ENCODE assay signal across 8 cellular contexts in genomic region chrX:153927936-153928760, GRCh38. TPM values are rescaled to one million over a fixed set of nuclear protein-coding genes. Genes with fewer than 3 reads are reported as not detected.
DNase-seq lines count a peak whose midpoint lies in the region; ATAC-seq, FAIRE-seq and TF ChIP-seq lines count a peak whose summit lies in the region.

No MANE protein-coding gene starts in this region.

- peak overlapping the region; percentile 96 for H4K8ac ChIP-seq in trophoblast cell (ENCODE audit: low read depth, low read length)

- no peak overlapping the region for H2BK12ac ChIP-seq in trophoblast cell (ENCODE audit: low read length)

- in situ Hi-C loops in transverse colon (cut with MboI; ENCODE audit: low pct_ligation_motif_present in 1 of 4, low pct_unique_long_range_greater_than_20kb in 1 of 4, low sequenced_read_pairs in 3 of 4) = loop anchor here in 1 of 4 donors (25.0 kb wide), 2 partner anchors 141 to 966 kb away; partner anchors contain the start of genes IDH3G, SRPK3 and SSR4

- ATAC-seq in HG02840 (IDR thresholded peaks at IDR 0.05; ENCODE audit: low FRiP score, unreplicated experiment) = peak; percentile 60

- peaks cover 7% of the 10 kb centered on the region for H3K79me1 ChIP-seq in trophoblast cell (ENCODE audit: low read length)

- peak overlapping the region; percentile 99 for H2AK5ac ChIP-seq in trophoblast cell (ENCODE audit: low read length)

- H3K4me2 ChIP-seq in trophoblast cell (ENCODE audit: low read length) = peak overlapping the region; percentile 90

- intact Hi-C loops in cardiac septum (cut with DNase I) (loop anchor here (1.0 kb wide), 1 partner anchor 134 kb away; the partner anchor contains the start of genes IDH3G and SSR4), transverse colon (cut with DNase I; ENCODE audit: low total_unique reads) (no loop called here)

- H3K23ac ChIP-seq in trophoblast cell (ENCODE audit: low read length) = no peak overlapping the region

- H2BK5ac ChIP-seq in trophoblast cell (ENCODE audit: low read depth, low read length, poor library complexity) = peak overlapping the region; percentile 34

- H3K4ac ChIP-seq in trophoblast cell (ENCODE audit: low read depth, low read length) = peak overlapping the region; percentile 63

- peak; percentile 99 for DNase-seq in GM12892 (ENCODE audit: insufficient read length)
- peak; percentile 99 for DNase-seq in NCI-H1436 (lab: John Stamatoyannopoulos, UW)
- peak; percentile 98 for DNase-seq in SW480 (ENCODE audit: low spot score)
- peak; percentile 98 for DNase-seq in cardiac septum (ENCODE audit: low spot score)
- peak; percentile 94 to 98 for DNase-seq in trophoblast cell
- peak; percentile 96 for DNase-seq in transverse colon

- FAIRE-seq in GM12892 (lab: Jason Lieb, UNC) = peak; percentile 100

- no peaks in the 10 kb centered on the region for H3K9me3 ChIP-seq in trophoblast cell (ENCODE audit: insufficient read depth, low read depth, low read length)
- no peaks in the 10 kb centered on the region for H3K9me3 ChIP-seq in transverse colon

- H3K27me3 ChIP-seq in trophoblast cell (ENCODE audit: insufficient read depth, low read length) = no peaks in the 10 kb centered on the region
- H3K27me3 ChIP-seq in transverse colon = no peaks in the 10 kb centered on the region

- peak overlapping the region; percentile 97 for H4K12ac ChIP-seq in trophoblast cell (ENCODE audit: low read depth, low read length)

- TF ChIP-seq POLR2A in GM12892 (IDR thresholded peaks at IDR 0.05; ENCODE audit: low read depth, low read length) (peak; percentile 70), transverse colon (IDR thresholded peaks at IDR 0.05) (peak; percentile 65)

- H3K27ac ChIP-seq in adipose tissue (ENCODE audit: low read depth, low read length) (peak overlapping the region; percentile 49), trophoblast cell (ENCODE audit: low read depth, low read length) (peak overlapping the region; percentile 94), transverse colon (peak overlapping the region; percentile 96 to 99 (median 98))

- H3K36me3 ChIP-seq in trophoblast cell (ENCODE audit: control insufficient read depth in 1 of 2, insufficient read depth in 2 of 2, low read length in 2 of 2) = peaks cover 36 to 37% of the 10 kb centered on the region in 2 experiments
- no peaks in the 10 kb centered on the region for H3K36me3 ChIP-seq in transverse colon

- peak overlapping the region; percentile 59 for H2AFZ ChIP-seq in trophoblast cell (ENCODE audit: insufficient read depth, low read length, poor library complexity)

- H3K18ac ChIP-seq in trophoblast cell (ENCODE audit: low read length) = peak overlapping the region; percentile 42

- H3K14ac ChIP-seq in trophoblast cell (ENCODE audit: low read length) = peak overlapping the region; percentile 75

- H4K91ac ChIP-seq in trophoblast cell (ENCODE audit: low read depth, low read length) = peak overlapping the region; percentile 95

- no peak for TF ChIP-seq CTCF in transverse colon (IDR thresholded peaks at IDR 0.05)

- no peak for TF ChIP-seq EP300 in transverse colon (IDR thresholded peaks at IDR 0.05; ENCODE audit: low read depth)

- H2BK120ac ChIP-seq in trophoblast cell (ENCODE audit: insufficient read depth, low read length, poor library complexity) = peak overlapping the region; percentile 65

- H3K4me1 ChIP-seq in trophoblast cell (ENCODE audit: control insufficient read depth in 1 of 2, insufficient read depth in 2 of 2, low read length in 2 of 2) (peaks cover 12 to 22% of the 10 kb centered on the region in 2 experiments), transverse colon (peaks cover 7 to 26% (median 16%) of the 10 kb centered on the region in 4 donors)

- H3K4me3 ChIP-seq in trophoblast cell (ENCODE audit: low read depth, low read length) (peak overlapping the region; percentile 76), transverse colon (peak overlapping the region; percentile 52 to 63 (median 53))

- WGBS in adipose tissue, 3 donors = 0 to 11% (median 0%) methylated on average over 24 to 76 of the region's 76 CpGs
- WGBS in trophoblast cell (ENCODE audit: extremely low coverage, insufficient coverage, insufficient read length) = no CpG with 5 or more reads among the region's 76 CpGs
- WGBS in transverse colon (ENCODE audit: low coverage in 1 of 2), 2 donors = 43% methylated on average over 60 of the region's 76 CpGs; no CpG with 5 or more reads in 1 of the 2 donors

- peaks cover 7% of the 10 kb centered on the region for H3K79me2 ChIP-seq in trophoblast cell (ENCODE audit: control insufficient read depth, insufficient read depth, low read length, poor library complexity)

- peak overlapping the region; percentile 92 for H3K9ac ChIP-seq in trophoblast cell (ENCODE audit: low read length)

RNA-seq across cellular contexts. Expression of gene ARHGAP4, which starts 2.1 kb away (rescaled TPM):
- 23.2 TPM for polyA plus RNA-seq in GM12892 (2012; ENCODE audit: missing spikeins)
- polyA plus RNA-seq in adipose tissue = 100 to 1,000 TPM in 1 of 3 donors, 10 to 100 TPM in 1, 1 to 10 TPM in 1; 9.9 to 106 (median 43.6) TPM
- total RNA-seq in cardiac septum = 22.9 TPM
- polyA plus RNA-seq in trophoblast cell (2013) = 1.5 and 1.9 TPM in 2 replicates
- total RNA-seq in transverse colon = 10 to 100 TPM; 44.9 to 52.4 (median 49.9) TPM

RNA-seq across cellular contexts. Expression of gene NAA10, which starts 6.7 kb away (rescaled TPM):
- polyA plus RNA-seq in GM12892 (2012; ENCODE audit: missing spikeins) = 76.2 TPM
- 100 to 1,000 TPM in 1 of 3 donors, 10 to 100 TPM in 2; 68.6 to 169 (median 98.6) TPM for polyA plus RNA-seq in adipose tissue
- 87.2 TPM for total RNA-seq in cardiac septum
- 92.2 and 95.5 TPM in 2 replicates for polyA plus RNA-seq in trophoblast cell (2013)
- total RNA-seq in transverse colon = 10 to 100 TPM; 29.9 to 57.2 (median 47.4) TPM

RNA-seq across cellular contexts. Expression of gene RENBP, which starts 16.3 kb away (rescaled TPM):
- polyA plus RNA-seq in GM12892 (2012; ENCODE audit: missing spikeins) = 3.7 TPM
- polyA plus RNA-seq in adipose tissue = 10 to 100 TPM in 2 of 3 donors, 1 to 10 TPM in 1; 2.9 to 19.3 (median 18.4) TPM
- total RNA-seq in cardiac septum (8.6 TPM), transverse colon (10 to 100 TPM in 1 of 4 donors, 1 to 10 TPM in 2, not detected in 1; 4.6 to 13.1 (median 7.2) TPM)
- 0.82 and 0.94 TPM in 2 replicates for polyA plus RNA-seq in trophoblast cell (2013)

RNA-seq across cellular contexts. Expression of gene AVPR2, which starts 23.7 kb away (rescaled TPM):
- polyA plus RNA-seq in GM12892 (2012; ENCODE audit: missing spikeins) = 0.17 TPM
- 1 to 10 TPM; 1.3 to 7.1 (median 5.9) TPM for polyA plus RNA-seq in adipose tissue
- total RNA-seq in cardiac septum (3.3 TPM), transverse colon (10 to 100 TPM in 1 of 4 donors, 1 to 10 TPM in 1, under 1 TPM in 1, not detected in 1; 0.41 to 72.2 (median 9.8) TPM)
- polyA plus RNA-seq in trophoblast cell (2013) = not detected in 2 replicates

RNA-seq across cellular contexts. Expression of gene L1CAM, which starts 42.2 kb away (rescaled TPM):
- polyA plus RNA-seq in GM12892 (2012; ENCODE audit: missing spikeins) = 0.21 TPM
- polyA plus RNA-seq in adipose tissue = 1 to 10 TPM; 1.3 to 1.8 (median 1.5) TPM
- total RNA-seq in cardiac septum (1.5 TPM), transverse colon (1 to 10 TPM; 5.2 to 7.1 (median 6.1) TPM)
- 17.7 and 21.8 TPM in 2 replicates for polyA plus RNA-seq in trophoblast cell (2013)

Comparison
In these comparisons a context has a peak if more than half of its experiments do, and no peak if none do; other contexts are left out.
1. Peak in every context shown above with its lines: DNase-seq, ATAC-seq, H3K4me3 ChIP-seq and H3K27ac ChIP-seq.